In the genomic region with DNA sequence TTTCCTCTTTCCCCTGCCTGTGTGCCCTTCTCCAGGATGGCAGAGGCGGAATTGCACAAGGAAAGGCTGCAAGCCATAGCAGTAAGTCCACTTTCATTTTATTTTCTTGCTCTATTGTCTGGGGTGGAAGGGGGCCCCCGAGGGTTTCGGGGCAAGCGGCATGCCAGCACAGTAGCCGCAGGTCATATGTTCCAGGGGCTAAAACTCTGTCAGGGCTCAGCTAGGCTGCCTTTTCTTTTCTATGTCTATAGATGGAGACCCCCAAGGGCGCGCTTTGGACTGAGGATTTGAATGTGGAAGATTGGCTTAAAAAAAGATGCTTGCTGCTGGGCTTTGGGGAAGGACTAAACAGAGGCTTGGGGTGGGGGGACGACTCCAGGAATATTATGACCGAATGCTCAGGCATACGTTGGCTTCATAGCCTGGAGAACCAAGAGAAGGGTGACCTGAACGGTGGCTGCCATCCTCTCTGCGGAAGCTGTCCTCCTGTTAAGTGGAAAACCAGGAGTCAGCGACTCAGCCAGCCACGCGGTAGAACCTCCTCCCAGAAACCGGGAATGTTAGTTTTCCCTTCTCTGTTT, we compare ENCODE assay signal across 8 cellular contexts. TPM values are rescaled to one million over a fixed set of nuclear protein-coding genes. Genes with fewer than 3 reads are reported as not detected.
DNase-seq lines count a peak whose midpoint lies in the region; ATAC-seq, FAIRE-seq and TF ChIP-seq lines count a peak whose summit lies in the region.

No MANE protein-coding gene starts in this region.

- TF ChIP-seq CTCF in foreskin keratinocyte (conservative IDR thresholded peaks at IDR 0.05) (no peak), pancreas (IDR thresholded peaks at IDR 0.05) (no peak)

- H3K27me3 ChIP-seq in foreskin keratinocyte (peaks cover 4% of the 10 kb centered on the region), pancreas (peaks cover 0 to 3% (median 0%) of the 10 kb centered on the region in 4 donors)

- FAIRE-seq in pancreas (lab: Jason Lieb, UNC) = no peak

- in situ Hi-C loops in Caki2 (cut with HindIII; ENCODE audit: low pct_unique_long_range_greater_than_20kb, low sequenced_read_pairs) = no loop called here

- 4 to 5% methylated on average over 16 of the region's 16 CpGs for WGBS in pancreas, 2 donors

- intact Hi-C loops in pancreas (cut with DNase I) = no loop called here

- H3K4me1 ChIP-seq in foreskin keratinocyte (no peaks in the 10 kb centered on the region), pancreas (no peaks in the 10 kb centered on the region)

- H3K36me3 ChIP-seq in pancreas = no peaks in the 10 kb centered on the region

- ATAC-seq in foreskin keratinocyte (peak; percentile 18), pancreas (peak in 3 of 4 donors; percentile 14 to 53 (median 38)), GM21529 (IDR thresholded peaks at IDR 0.05; ENCODE audit: unreplicated experiment) (no peak)

- no peaks in the 10 kb centered on the region for H3K9me3 ChIP-seq in pancreas

- H3K27ac ChIP-seq in foreskin keratinocyte (no peak overlapping the region), pancreas (no peak overlapping the region)

- H3K4me3 ChIP-seq in pancreas = peak overlapping the region; percentile 11 to 41 (median 26)

- DNase-seq in Caki2 (ENCODE audit: low read depth) = peak; percentile 13
- DNase-seq in RPMI7951 (ENCODE audit: low read depth) = peak; percentile 54
- DNase-seq in foreskin keratinocyte = peak in 1 of 2 donors; percentile 30
- DNase-seq in pancreas = no peak
- DNase-seq in cerebellar nuclear complex (lab: John Stamatoyannopoulos, UW) = no peak
- no peak for DNase-seq in NOMO-1 (lab: John Stamatoyannopoulos, UW; ENCODE audit: unreplicated experiment in 2 of 2)
- no peak for DNase-seq in SHP77 treated with DMSO at 0.1 percent for 48 hours (lab: John Stamatoyannopoulos, UW)

RNA-seq across cellular contexts. Expression of a gene that starts 0.5 kb away (rescaled TPM):
- 0.14 TPM in 1 of 2 replicates, not detected in the other for total RNA-seq in Caki2 (2014; rRNA removed; shearing (Covaris generic); ENCODE audit: low replicate concordance)
- 31.7 and 39.6 TPM in 2 replicates for total RNA-seq in RPMI7951 (2014; rRNA removed; shearing (Covaris generic))
- total RNA-seq in foreskin keratinocyte (6.6 and 8.9 TPM in 2 replicates), pancreas (1 to 10 TPM in 3 of 6 donors, under 1 TPM in 2, not detected in 1; 0.83 to 5.5 (median 2.3) TPM)
- polyA plus RNA-seq in foreskin keratinocyte (not detected in 2 replicates), pancreas (under 1 TPM; 0.35 to 0.46 TPM)

Comparison
In these comparisons a context has a peak if more than half of its experiments do, and no peak if none do; other contexts are left out.
1. DNase-seq: peak in Caki2 (single experiment) and RPMI7951 (single experiment); none in pancreas (0 of 6), cerebellar nuclear complex (0 of 2), NOMO-1 (0 of 2) and SHP77 treated with DMSO at 0.1 percent for 48 hours (single experiment).